8 cellular contexts compared by ENCODE assay signal in genomic region chr4:17781072-17781830, GRCh38. TPM values are rescaled to one million over a fixed set of nuclear protein-coding genes. Genes with fewer than 3 reads are reported as not detected.
DNase-seq lines count a peak whose midpoint lies in the region; ATAC-seq and TF ChIP-seq lines count a peak whose summit lies in the region.

FAM184B (minus strand) TSS chr4:17781621; CDS start chr4:17781299, 322 bp downstream.

- no peak for ATAC-seq in HG03442 (IDR thresholded peaks at IDR 0.05; ENCODE audit: unreplicated experiment)

- CTCF ChIA-PET in Calu3 (lab: Charles Lee) = no interaction called here

- TF ChIP-seq RAD21 in neural cell (conservative IDR thresholded peaks at IDR 0.05) = peak; percentile 23

- H3K9me2 ChIP-seq in neural cell (ENCODE audit: insufficient read depth, low read length) = no peaks in the 10 kb centered on the region

- TF ChIP-seq CTCF in Calu3 (IDR thresholded peaks at IDR 0.05; ENCODE audit: unreplicated experiment) = no peak
- no peak for TF ChIP-seq CTCF in esophagus squamous epithelium (IDR thresholded peaks at IDR 0.05)
- no peak for TF ChIP-seq CTCF in neural cell (IDR thresholded peaks at IDR 0.05; ENCODE audit: poor library complexity, severe bottlenecking)

- WGBS in esophagus squamous epithelium, 2 donors = 0 to 1% methylated on average over 16 to 36 of the region's 75 CpGs

- peak within 1 kb of the TSS; percentile 43 for H3K4me2 ChIP-seq in neural cell (ENCODE audit: low read length)

- peak within 1 kb of the TSS; percentile 71 for H3K4me3 Mint-ChIP-seq in Calu3 (ENCODE audit: low read depth, unreplicated experiment)

- H3K27me3 ChIP-seq in NT2/D1 (ENCODE audit: insufficient read depth, insufficient read length) (peaks cover 48% of the 10 kb centered on the region), esophagus squamous epithelium (peaks cover 0 to 43% (median 2%) of the 10 kb centered on the region in 4 donors), neural cell (ENCODE audit: insufficient read depth, low read depth, low read length) (peaks cover 37% of the 10 kb centered on the region)

- no peaks in the 10 kb centered on the region for H3K79me2 ChIP-seq in neural cell (replicated peaks; ENCODE audit: insufficient read depth, low read length)

- H3K27me3 Mint-ChIP-seq in Calu3 (ENCODE audit: unreplicated experiment) = peaks cover 13% of the 10 kb centered on the region

- DNase-seq in Calu3 (peak; percentile 9), NT2/D1 (ENCODE audit: low read depth, low spot score) (no peak), esophagus squamous epithelium (lab: John Stamatoyannopoulos, UW) (no peak), AG08395 (ENCODE audit: low spot score) (no peak), T1000 (lab: John Stamatoyannopoulos, UW) (no peak), HPDE6-E6E7 (ENCODE audit: extremely low spot score) (no peak)

- no peak for TF ChIP-seq POLR2A in esophagus squamous epithelium (IDR thresholded peaks at IDR 0.05)

- H3K9me3 ChIP-seq in NT2/D1 (ENCODE audit: insufficient read depth, low read length) = no peaks in the 10 kb centered on the region
- H3K9me3 ChIP-seq in esophagus squamous epithelium = no peaks in the 10 kb centered on the region
- no peaks in the 10 kb centered on the region for H3K9me3 ChIP-seq in neural cell (ENCODE audit: low read length)

- BruUV-seq in Calu3 (replicated peaks; lab: Mats Ljungman, UMichigan) = no TSS peak

- TF ChIP-seq EP300 in neural cell (conservative IDR thresholded peaks at IDR 0.05; ENCODE audit: poor library complexity, severe bottlenecking) = no peak

- no peaks in the 10 kb centered on the region for H3K36me3 Mint-ChIP-seq in Calu3 (ENCODE audit: insufficient read depth, unreplicated experiment)

- H3K9ac ChIP-seq in NT2/D1 (ENCODE audit: insufficient read length, low read depth) (peak within 1 kb of the TSS; percentile 68), neural cell (ENCODE audit: low read length) (peak within 1 kb of the TSS; percentile 36)

- no peak within 1 kb of the TSS for H3K27ac Mint-ChIP-seq in Calu3 (ENCODE audit: unreplicated experiment)

- H3K9me3 Mint-ChIP-seq in Calu3 (ENCODE audit: low read depth, unreplicated experiment) = peaks cover 3% of the 10 kb centered on the region

- no peak within 1 kb of the TSS for H3K27ac ChIP-seq in esophagus squamous epithelium
- H3K27ac ChIP-seq in neural cell (ENCODE audit: low read length) = no peak within 1 kb of the TSS

- H2AFZ ChIP-seq in neural cell (ENCODE audit: low read depth, low read length) = peak within 1 kb of the TSS; percentile 45

- H3K4me3 ChIP-seq in NT2/D1 (ENCODE audit: insufficient read length, low read depth) (peak within 1 kb of the TSS; percentile 44), esophagus squamous epithelium (peak within 1 kb of the TSS; percentile 34 to 59 (median 47)), neural cell (ENCODE audit: low read length) (peak within 1 kb of the TSS; percentile 69)

- H3K4me1 Mint-ChIP-seq in Calu3 (ENCODE audit: low read depth, unreplicated experiment) = no peaks in the 10 kb centered on the region

- no peaks in the 10 kb centered on the region for H4K20me1 ChIP-seq in neural cell (ENCODE audit: insufficient read depth)

- H3K36me3 ChIP-seq in NT2/D1 (ENCODE audit: insufficient read depth, insufficient read length, low read length) = no peaks in the 10 kb centered on the region
- H3K36me3 ChIP-seq in esophagus squamous epithelium = no peaks in the 10 kb centered on the region
- H3K36me3 ChIP-seq in neural cell (ENCODE audit: insufficient read depth, low read length) = no peaks in the 10 kb centered on the region

- no peaks in the 10 kb centered on the region for H3F3A ChIP-seq in neural cell (ENCODE audit: insufficient read depth, low read length, poor library complexity, severe bottlenecking)

- H3K4me1 ChIP-seq in NT2/D1 (ENCODE audit: insufficient read depth, insufficient read length) (no peaks in the 10 kb centered on the region), esophagus squamous epithelium (peaks cover 15 to 24% (median 17%) of the 10 kb centered on the region in 3 donors)

- intact Hi-C loops in Calu3 (cut with micrococcal nuclease; ENCODE audit: unreplicated experiment) (no loop called here), esophagus squamous epithelium (cut with DNase I) (no loop called here)

TF ChIP-seq in neural cell, 6 proteins besides CTCF, POLR2A, EP300 and RAD21:
- TF ChIP-seq SMC3 (conservative IDR thresholded peaks at IDR 0.05; ENCODE audit: poor library complexity) = peak; percentile 14
- peak; percentile 92 for TF ChIP-seq MXI1 (conservative IDR thresholded peaks at IDR 0.05; ENCODE audit: poor library complexity, severe bottlenecking)
- no peak for TF ChIP-seq EZH2 (IDR thresholded peaks at IDR 0.05; ENCODE audit: borderline replicate concordance, insufficient read depth, low read length, poor library complexity, severe bottlenecking)

RNA-seq across cellular contexts. Expression of gene FAM184B, which starts in this region (rescaled TPM):
- total RNA-seq in Calu3 (2022) (0.09 and 0.10 TPM in 2 replicates), esophagus squamous epithelium (under 1 TPM; 0.18 to 0.76 (median 0.19) TPM)
- polyA plus RNA-seq in neural cell = 0.10 TPM in 1 of 2 replicates, not detected in the other
- polyA minus RNA-seq in neural cell = under 0.01 and 0.23 TPM in 2 replicates

Comparison
In these comparisons a context has a peak if more than half of its experiments do, and no peak if none do; other contexts are left out.
1. Peak in DNase-seq in Calu3; RNA of the gene not detected or under 1 TPM.